Comparison of ENCODE assay signal across 8 cellular contexts in genomic region chr2:24360050-24360962, GRCh38. TPM values are rescaled to one million over a fixed set of nuclear protein-coding genes. Genes with fewer than 3 reads are reported as not detected.
DNase-seq lines count a peak whose midpoint lies in the region; ATAC-seq and TF ChIP-seq lines count a peak whose summit lies in the region.

TSS of gene ITSN2 (minus strand) at chr2:24360536. CDS start at chr2:24328082, 32,454 bp downstream.

- in situ Hi-C loops in HAP-1 (cut with MboI; ENCODE audit: low sequenced_read_pairs): no loop called here

- H3K4me1 ChIP-seq in HAP-1 (peaks cover 2% of the 10 kb centered on the region; the same call in 1 of the 2 replicates), parathyroid adenoma (peaks cover 3% of the 10 kb centered on the region), tibial artery (peaks cover 0 to 35% (median 9%) of the 10 kb centered on the region in 4 donors)

- intact Hi-C loops in Right ventricle myocardium inferior (cut with DNase I) (loop anchor here (2.0 to 5.0 kb wide), 2 partner anchors 43 to 56 kb away; no protein-coding TSS in a partner anchor), tibial artery (cut with DNase I; ENCODE audit: low total_unique reads) (no loop called here)

- CTCF ChIA-PET in GM10248 (lab: Yijun Ruan, JAX): interaction anchor here (0.8 to 1.4 kb wide), 5 partner anchors 9 to 276 kb away, joined by 3 to 4 read pairs (median 3); partner anchors contain the start of gene TP53I3

- DNase-seq in GM10248 (ENCODE audit: extremely low spot score) (peak; percentile 86), HAP-1 (ENCODE audit: low spot score in 2 of 2) (peak; percentile 63 to 84), MG63 (peak; percentile 78), SW 1271 (lab: John Stamatoyannopoulos, UW) (peak; percentile 81 to 88), Right ventricle myocardium inferior (ENCODE audit: missing footprints) (peak; percentile 95), tibial artery (peak; percentile 83 to 87)
- peak; percentile 91 for DNase-seq in activated naive CD8-positive, alpha-beta T cell treated with anti-CD3 and anti-CD28 coated beads, Interleukin-2, amount 10 ng/mL, durations not matched to agents 7 days and 5 days

- peak within 1 kb of the TSS; percentile 90 for H2AFZ ChIP-seq in parathyroid adenoma

- peaks cover 28% of the 10 kb centered on the region for H3K79me2 ChIP-seq in parathyroid adenoma

- no peaks in the 10 kb centered on the region for H3K9me3 Mint-ChIP-seq in activated naive CD8-positive, alpha-beta T cell treated with anti-CD3 and anti-CD28 coated beads, Interleukin-2, amount 10 ng/mL, durations not matched to agents 7 days and 5 days

- no peak for TF ChIP-seq CTCF in GM10248 (IDR thresholded peaks at IDR 0.05; ENCODE audit: control extremely low read depth, extremely low read depth, low read depth, missing control alignments)
- no peak for TF ChIP-seq CTCF in parathyroid adenoma (IDR thresholded peaks at IDR 0.05)
- no peak for TF ChIP-seq CTCF in tibial artery (IDR thresholded peaks at IDR 0.05)

- ATAC-seq in activated naive CD8-positive, alpha-beta T cell treated with anti-CD3 and anti-CD28 coated beads, Interleukin-2, amount 10 ng/mL, durations not matched to agents 7 days and 5 days (ENCODE audit: low read depth): peak; percentile 89
- ATAC-seq in Right ventricle myocardium inferior: peak; percentile 93

- H3K27me3 Mint-ChIP-seq in activated naive CD8-positive, alpha-beta T cell treated with anti-CD3 and anti-CD28 coated beads, Interleukin-2, amount 10 ng/mL, durations not matched to agents 7 days and 5 days: no peaks in the 10 kb centered on the region

- H3K4me1 Mint-ChIP-seq in activated naive CD8-positive, alpha-beta T cell treated with anti-CD3 and anti-CD28 coated beads, Interleukin-2, amount 10 ng/mL, durations not matched to agents 7 days and 5 days: peaks cover 21% of the 10 kb centered on the region

- peak within 1 kb of the TSS; percentile 89 for H3K27ac Mint-ChIP-seq in activated naive CD8-positive, alpha-beta T cell treated with anti-CD3 and anti-CD28 coated beads, Interleukin-2, amount 10 ng/mL, durations not matched to agents 7 days and 5 days

- H3K4me3 ChIP-seq in HAP-1: peak within 1 kb of the TSS; percentile 53
- H3K4me3 ChIP-seq in MG63: peak within 1 kb of the TSS; percentile 62
- H3K4me3 ChIP-seq in parathyroid adenoma (ENCODE audit: low read depth, low read length): peak within 1 kb of the TSS; percentile 86
- H3K4me3 ChIP-seq in tibial artery: peak within 1 kb of the TSS; percentile 84 to 90

- H3K36me3 Mint-ChIP-seq in activated naive CD8-positive, alpha-beta T cell treated with anti-CD3 and anti-CD28 coated beads, Interleukin-2, amount 10 ng/mL, durations not matched to agents 7 days and 5 days: peaks cover 14% of the 10 kb centered on the region

- no peaks in the 10 kb centered on the region for H3K27me3 ChIP-seq in HAP-1 (ENCODE audit: low read depth)
- H3K27me3 ChIP-seq in MG63: no peaks in the 10 kb centered on the region
- H3K27me3 ChIP-seq in parathyroid adenoma (ENCODE audit: control insufficient read depth, insufficient read depth, low read length): no peaks in the 10 kb centered on the region
- no peaks in the 10 kb centered on the region for H3K27me3 ChIP-seq in tibial artery

- H3K4me2 ChIP-seq in parathyroid adenoma (ENCODE audit: low read length): peak within 1 kb of the TSS; percentile 64

- POLR2A ChIA-PET in GM10248 (lab: Yijun Ruan, JAX): interaction anchor here (0.6 to 3.0 kb wide), 3 partner anchors 18 to 282 kb away, joined by 4 to 13 read pairs (median 4); no protein-coding TSS in a partner anchor
- POLR2A ChIA-PET in activated naive CD8-positive, alpha-beta T cell treated with anti-CD3 and anti-CD28 coated beads, Interleukin-2, amount 10 ng/mL, durations not matched to agents 7 days and 5 days (lab: Charles Lee): interaction anchor here (0.6 to 2.6 kb wide), 6 partner anchors 10 to 433 kb away, joined by 3 to 14 read pairs (median 6); partner anchors contain the start of genes ATAD2B, CENPO, PTRHD1 and SF3B6

- H3K27ac ChIP-seq in parathyroid adenoma: peak within 1 kb of the TSS; percentile 75
- H3K27ac ChIP-seq in tibial artery: peak within 1 kb of the TSS; percentile 88 to 98

- peak within 1 kb of the TSS; percentile 70 for H3K9ac ChIP-seq in parathyroid adenoma

- H3K9me3 ChIP-seq in HAP-1 (no peaks in the 10 kb centered on the region), MG63 (no peaks in the 10 kb centered on the region), parathyroid adenoma (ENCODE audit: control insufficient read depth, low read length) (no peaks in the 10 kb centered on the region), tibial artery (no peaks in the 10 kb centered on the region)

- H3K4me3 Mint-ChIP-seq in activated naive CD8-positive, alpha-beta T cell treated with anti-CD3 and anti-CD28 coated beads, Interleukin-2, amount 10 ng/mL, durations not matched to agents 7 days and 5 days: peak within 1 kb of the TSS; percentile 87

- H3K36me3 ChIP-seq in HAP-1 (replicated peaks) (no peaks in the 10 kb centered on the region), MG63 (no peaks in the 10 kb centered on the region), parathyroid adenoma (ENCODE audit: control insufficient read depth, insufficient read depth, low read length) (no peaks in the 10 kb centered on the region), tibial artery (no peaks in the 10 kb centered on the region)

RNA-seq across cellular contexts. Expression of gene ITSN2, which starts in this region (rescaled TPM):
- 7.2 and 16.9 TPM in 2 replicates for total RNA-seq in MG63 (2014; rRNA removed; shearing (Covaris generic); ENCODE audit: low replicate concordance)
- 10 to 100 TPM; 86.8 to 91.3 TPM for total RNA-seq in activated naive CD8-positive, alpha-beta T cell treated with anti-CD3 and anti-CD28 coated beads, Interleukin-2, amount 10 ng/mL, durations not matched to agents 7 days and 5 days
- total RNA-seq in Right ventricle myocardium inferior: 41.3 TPM

Comparison
In these comparisons a context has a peak if more than half of its experiments do, and no peak if none do; other contexts are left out.
1. Peak in every context shown above with its lines: DNase-seq, ATAC-seq, H3K4me3 ChIP-seq and H3K27ac ChIP-seq.